ENCODE assay signal across 1 cellular context in the genomic region with DNA sequence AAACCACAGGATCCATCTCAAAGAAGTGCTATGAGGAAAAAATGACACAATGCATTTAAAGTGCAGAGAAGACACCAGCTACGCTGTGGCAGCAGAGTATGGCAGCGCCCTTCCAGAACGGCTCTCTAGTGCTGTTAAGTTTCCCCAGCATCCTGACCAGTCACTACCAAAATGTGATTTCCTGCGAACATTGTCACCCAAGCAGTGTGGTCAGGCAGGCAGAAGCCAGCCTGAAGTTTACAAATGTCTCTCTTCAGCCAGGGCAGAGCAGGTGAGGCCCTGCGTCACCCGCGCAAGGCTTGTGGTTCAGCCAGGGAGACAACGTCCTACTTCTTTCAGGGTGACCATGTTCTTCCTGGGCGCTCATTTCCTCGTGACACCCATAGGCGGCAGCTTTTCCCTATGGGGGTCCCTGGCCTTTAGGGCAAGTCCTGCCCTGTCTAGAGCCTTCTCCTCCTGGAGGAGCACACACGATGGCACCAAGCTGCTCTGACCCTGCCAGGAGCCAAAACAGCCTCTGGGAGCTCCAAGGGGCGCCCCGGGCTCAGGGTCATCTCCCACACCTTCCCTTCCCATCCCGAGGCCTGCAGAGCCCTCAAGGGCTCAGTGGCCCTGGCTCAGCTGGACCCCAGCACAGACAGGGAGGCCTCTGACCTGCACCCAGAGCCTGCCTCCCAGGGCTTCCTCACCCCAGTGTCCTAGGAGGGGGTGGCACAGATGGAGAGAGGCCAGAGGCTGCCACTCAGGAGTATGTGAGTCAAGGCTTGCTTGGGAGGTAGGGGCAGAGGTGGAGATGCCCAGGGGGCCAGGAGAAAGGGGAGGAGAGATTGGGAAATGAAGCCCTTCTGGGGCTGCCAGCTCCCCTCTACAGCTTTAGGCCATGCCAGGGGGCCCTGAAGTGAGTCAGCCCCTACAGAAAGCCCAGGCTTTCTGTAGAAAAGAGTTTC.
TF ChIP-seq lines count a peak whose summit lies in the region.

No MANE protein-coding gene starts in this region.

TF ChIP-seq in HepG2, 621 proteins besides CTCF, POLR2A, EP300 and RAD21 (continued from another document and continues in another):
- TF ChIP-seq, protein P1, sequence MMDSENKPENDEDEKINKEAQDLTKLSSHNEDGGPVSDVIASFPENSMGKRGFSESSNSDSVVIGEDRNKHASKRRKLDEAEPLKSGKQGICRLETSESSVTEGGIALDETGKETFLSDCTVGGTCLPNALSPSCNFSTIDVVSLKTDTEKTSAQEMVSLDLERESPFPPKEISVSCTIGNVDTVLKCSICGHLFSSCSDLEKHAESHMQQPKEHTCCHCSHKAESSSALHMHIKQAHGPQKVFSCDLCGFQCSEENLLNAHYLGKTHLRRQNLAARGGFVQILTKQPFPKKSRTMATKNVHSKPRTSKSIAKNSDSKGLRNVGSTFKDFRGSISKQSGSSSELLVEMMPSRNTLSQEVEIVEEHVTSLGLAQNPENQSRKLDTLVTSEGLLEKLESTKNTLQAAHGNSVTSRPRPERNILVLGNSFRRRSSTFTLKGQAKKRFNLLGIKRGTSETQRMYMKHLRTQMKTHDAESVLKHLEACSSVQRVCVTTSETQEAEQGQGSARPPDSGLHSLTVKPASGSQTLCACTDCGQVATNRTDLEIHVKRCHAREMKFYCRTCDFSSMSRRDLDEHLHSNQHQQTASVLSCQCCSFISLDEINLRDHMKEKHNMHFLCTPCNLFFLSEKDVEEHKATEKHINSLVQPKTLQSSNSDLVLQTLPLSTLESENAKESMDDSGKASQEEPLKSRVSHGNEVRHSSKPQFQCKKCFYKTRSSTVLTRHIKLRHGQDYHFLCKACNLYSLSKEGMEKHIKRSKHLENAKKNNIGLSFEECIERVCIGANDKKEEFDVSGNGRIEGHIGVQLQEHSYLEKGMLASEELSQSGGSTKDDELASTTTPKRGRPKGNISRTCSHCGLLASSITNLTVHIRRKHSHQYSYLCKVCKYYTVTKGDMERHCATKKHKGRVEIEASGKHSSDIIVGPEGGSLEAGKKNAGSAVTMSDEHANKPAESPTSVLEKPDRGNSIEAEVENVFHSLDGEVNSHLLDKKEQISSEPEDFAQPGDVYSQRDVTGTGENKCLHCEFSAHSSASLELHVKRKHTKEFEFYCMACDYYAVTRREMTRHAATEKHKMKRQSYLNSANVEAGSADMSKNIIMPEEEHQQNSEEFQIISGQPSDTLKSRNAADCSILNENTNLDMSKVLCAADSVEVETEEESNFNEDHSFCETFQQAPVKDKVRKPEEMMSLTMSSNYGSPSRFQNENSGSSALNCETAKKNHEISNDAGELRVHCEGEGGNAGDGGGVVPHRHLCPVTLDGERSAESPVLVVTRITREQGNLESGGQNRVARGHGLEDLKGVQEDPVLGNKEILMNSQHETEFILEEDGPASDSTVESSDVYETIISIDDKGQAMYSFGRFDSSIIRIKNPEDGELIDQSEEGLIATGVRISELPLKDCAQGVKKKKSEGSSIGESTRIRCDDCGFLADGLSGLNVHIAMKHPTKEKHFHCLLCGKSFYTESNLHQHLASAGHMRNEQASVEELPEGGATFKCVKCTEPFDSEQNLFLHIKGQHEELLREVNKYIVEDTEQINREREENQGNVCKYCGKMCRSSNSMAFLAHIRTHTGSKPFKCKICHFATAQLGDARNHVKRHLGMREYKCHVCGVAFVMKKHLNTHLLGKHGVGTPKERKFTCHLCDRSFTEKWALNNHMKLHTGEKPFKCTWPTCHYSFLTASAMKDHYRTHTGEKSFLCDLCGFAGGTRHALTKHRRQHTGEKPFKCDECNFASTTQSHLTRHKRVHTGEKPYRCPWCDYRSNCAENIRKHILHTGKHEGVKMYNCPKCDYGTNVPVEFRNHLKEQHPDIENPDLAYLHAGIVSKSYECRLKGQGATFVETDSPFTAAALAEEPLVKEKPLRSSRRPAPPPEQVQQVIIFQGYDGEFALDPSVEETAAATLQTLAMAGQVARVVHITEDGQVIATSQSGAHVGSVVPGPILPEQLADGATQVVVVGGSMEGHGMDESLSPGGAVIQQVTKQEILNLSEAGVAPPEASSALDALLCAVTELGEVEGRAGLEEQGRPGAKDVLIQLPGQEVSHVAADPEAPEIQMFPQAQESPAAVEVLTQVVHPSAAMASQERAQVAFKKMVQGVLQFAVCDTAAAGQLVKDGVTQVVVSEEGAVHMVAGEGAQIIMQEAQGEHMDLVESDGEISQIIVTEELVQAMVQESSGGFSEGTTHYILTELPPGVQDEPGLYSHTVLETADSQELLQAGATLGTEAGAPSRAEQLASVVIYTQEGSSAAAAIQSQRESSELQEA (CRISPR knock-in tag; IDR thresholded peaks at IDR 0.05; ENCODE audit: not compliant biosample characterization): no peak
- peak; percentile 82 for TF ChIP-seq HNRNPL (IDR thresholded peaks at IDR 0.05; ENCODE audit: low read depth, low read length)
- no peak for TF ChIP-seq MBNL3 (CRISPR knock-in tag; conservative IDR thresholded peaks at IDR 0.05)
- no peak; the same call in 1 of the 2 replicates for TF ChIP-seq SMAD3 (CRISPR knock-in tag; IDR thresholded peaks at IDR 0.05)
- no peak for TF ChIP-seq TGIF2 (CRISPR knock-in tag; IDR thresholded peaks at IDR 0.05)
- TF ChIP-seq, protein P2, sequence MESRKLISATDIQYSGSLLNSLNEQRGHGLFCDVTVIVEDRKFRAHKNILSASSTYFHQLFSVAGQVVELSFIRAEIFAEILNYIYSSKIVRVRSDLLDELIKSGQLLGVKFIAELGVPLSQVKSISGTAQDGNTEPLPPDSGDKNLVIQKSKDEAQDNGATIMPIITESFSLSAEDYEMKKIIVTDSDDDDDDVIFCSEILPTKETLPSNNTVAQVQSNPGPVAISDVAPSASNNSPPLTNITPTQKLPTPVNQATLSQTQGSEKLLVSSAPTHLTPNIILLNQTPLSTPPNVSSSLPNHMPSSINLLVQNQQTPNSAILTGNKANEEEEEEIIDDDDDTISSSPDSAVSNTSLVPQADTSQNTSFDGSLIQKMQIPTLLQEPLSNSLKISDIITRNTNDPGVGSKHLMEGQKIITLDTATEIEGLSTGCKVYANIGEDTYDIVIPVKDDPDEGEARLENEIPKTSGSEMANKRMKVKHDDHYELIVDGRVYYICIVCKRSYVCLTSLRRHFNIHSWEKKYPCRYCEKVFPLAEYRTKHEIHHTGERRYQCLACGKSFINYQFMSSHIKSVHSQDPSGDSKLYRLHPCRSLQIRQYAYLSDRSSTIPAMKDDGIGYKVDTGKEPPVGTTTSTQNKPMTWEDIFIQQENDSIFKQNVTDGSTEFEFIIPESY (CRISPR knock-in tag; IDR thresholded peaks at IDR 0.05): peak; percentile 54
- no peak for TF ChIP-seq NFIC (IDR thresholded peaks at IDR 0.05; ENCODE audit: low read length)
- 0 out of 2 replicates have a peak, but pooled peaks have one; percentile 68 for TF ChIP-seq KAT7 (CRISPR knock-in tag; IDR thresholded peaks at IDR 0.05; ENCODE audit: borderline replicate concordance)
- peak; percentile 76 for TF ChIP-seq SAP130 (CRISPR knock-in tag; IDR thresholded peaks at IDR 0.05; ENCODE audit: low read depth)
- TF ChIP-seq, protein P3, sequence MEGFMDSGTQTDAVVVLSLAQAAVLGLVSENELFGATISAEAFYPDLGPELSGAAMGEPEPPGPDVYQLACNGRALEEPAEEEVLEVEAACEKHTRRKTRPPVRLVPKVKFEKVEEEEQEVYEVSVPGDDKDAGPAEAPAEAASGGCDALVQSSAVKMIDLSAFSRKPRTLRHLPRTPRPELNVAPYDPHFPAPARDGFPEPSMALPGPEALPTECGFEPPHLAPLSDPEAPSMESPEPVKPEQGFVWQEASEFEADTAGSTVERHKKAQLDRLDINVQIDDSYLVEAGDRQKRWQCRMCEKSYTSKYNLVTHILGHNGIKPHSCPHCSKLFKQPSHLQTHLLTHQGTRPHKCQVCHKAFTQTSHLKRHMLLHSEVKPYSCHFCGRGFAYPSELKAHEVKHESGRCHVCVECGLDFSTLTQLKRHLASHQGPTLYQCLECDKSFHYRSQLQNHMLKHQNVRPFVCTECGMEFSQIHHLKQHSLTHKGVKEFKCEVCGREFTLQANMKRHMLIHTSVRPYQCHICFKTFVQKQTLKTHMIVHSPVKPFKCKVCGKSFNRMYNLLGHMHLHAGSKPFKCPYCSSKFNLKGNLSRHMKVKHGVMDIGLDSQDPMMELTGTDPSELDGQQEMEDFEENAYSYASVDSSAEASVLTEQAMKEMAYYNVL (CRISPR knock-in tag; IDR thresholded peaks at IDR 0.05; ENCODE audit: borderline replicate concordance): peak; percentile 66; the same call in 1 of the 2 replicates
- TF ChIP-seq ZNF563 (CRISPR knock-in tag; IDR thresholded peaks at IDR 0.05): no peak
- TF ChIP-seq ZNF557 (CRISPR knock-in tag; IDR thresholded peaks at IDR 0.05): peak; percentile 56; the same call in 1 of the 2 replicates
- TF ChIP-seq, protein P4, sequence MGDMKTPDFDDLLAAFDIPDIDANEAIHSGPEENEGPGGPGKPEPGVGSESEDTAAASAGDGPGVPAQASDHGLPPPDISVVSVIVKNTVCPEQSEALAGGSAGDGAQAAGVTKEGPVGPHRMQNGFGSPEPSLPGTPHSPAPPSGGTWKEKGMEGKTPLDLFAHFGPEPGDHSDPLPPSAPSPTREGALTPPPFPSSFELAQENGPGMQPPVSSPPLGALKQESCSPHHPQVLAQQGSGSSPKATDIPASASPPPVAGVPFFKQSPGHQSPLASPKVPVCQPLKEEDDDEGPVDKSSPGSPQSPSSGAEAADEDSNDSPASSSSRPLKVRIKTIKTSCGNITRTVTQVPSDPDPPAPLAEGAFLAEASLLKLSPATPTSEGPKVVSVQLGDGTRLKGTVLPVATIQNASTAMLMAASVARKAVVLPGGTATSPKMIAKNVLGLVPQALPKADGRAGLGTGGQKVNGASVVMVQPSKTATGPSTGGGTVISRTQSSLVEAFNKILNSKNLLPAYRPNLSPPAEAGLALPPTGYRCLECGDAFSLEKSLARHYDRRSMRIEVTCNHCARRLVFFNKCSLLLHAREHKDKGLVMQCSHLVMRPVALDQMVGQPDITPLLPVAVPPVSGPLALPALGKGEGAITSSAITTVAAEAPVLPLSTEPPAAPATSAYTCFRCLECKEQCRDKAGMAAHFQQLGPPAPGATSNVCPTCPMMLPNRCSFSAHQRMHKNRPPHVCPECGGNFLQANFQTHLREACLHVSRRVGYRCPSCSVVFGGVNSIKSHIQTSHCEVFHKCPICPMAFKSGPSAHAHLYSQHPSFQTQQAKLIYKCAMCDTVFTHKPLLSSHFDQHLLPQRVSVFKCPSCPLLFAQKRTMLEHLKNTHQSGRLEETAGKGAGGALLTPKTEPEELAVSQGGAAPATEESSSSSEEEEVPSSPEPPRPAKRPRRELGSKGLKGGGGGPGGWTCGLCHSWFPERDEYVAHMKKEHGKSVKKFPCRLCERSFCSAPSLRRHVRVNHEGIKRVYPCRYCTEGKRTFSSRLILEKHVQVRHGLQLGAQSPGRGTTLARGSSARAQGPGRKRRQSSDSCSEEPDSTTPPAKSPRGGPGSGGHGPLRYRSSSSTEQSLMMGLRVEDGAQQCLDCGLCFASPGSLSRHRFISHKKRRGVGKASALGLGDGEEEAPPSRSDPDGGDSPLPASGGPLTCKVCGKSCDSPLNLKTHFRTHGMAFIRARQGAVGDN (CRISPR knock-in tag; IDR thresholded peaks at IDR 0.05): peak; percentile 91
- TF ChIP-seq, protein P5, sequence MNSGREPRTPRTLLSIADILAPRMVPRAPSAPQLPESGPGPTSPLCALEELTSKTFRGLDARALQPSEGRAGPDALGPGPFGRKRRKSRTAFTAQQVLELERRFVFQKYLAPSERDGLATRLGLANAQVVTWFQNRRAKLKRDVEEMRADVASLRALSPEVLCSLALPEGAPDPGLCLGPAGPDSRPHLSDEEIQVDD (CRISPR knock-in tag; IDR thresholded peaks at IDR 0.05; ENCODE audit: borderline replicate concordance): no peak
- no peak for TF ChIP-seq NCOA5 (CRISPR knock-in tag; IDR thresholded peaks at IDR 0.05)
- TF ChIP-seq ARNT2 (CRISPR knock-in tag; IDR thresholded peaks at IDR 0.05; ENCODE audit: low read depth): no peak
- peak; percentile 72 for TF ChIP-seq MYC (CRISPR knock-in tag; IDR thresholded peaks at IDR 0.05; ENCODE audit: borderline replicate concordance)
- TF ChIP-seq NBN (conservative IDR thresholded peaks at IDR 0.05): no peak
- peak; percentile 75 for TF ChIP-seq RXRA (CRISPR knock-in tag; IDR thresholded peaks at IDR 0.05)
- peak; percentile 53; the same call in 1 of the 2 replicates for TF ChIP-seq FOXA3 (CRISPR knock-in tag; IDR thresholded peaks at IDR 0.05)
- TF ChIP-seq SIX4 (CRISPR knock-in tag; IDR thresholded peaks at IDR 0.05): no peak
- no peak for TF ChIP-seq ZZZ3 (CRISPR knock-in tag; IDR thresholded peaks at IDR 0.05; ENCODE audit: borderline replicate concordance)
- TF ChIP-seq KAT2B (IDR thresholded peaks at IDR 0.05; ENCODE audit: borderline replicate concordance, low read depth, low read length): no peak
- no peak for TF ChIP-seq REPIN1 (CRISPR knock-in tag; IDR thresholded peaks at IDR 0.05; ENCODE audit: borderline replicate concordance, low read depth)
- TF ChIP-seq, protein P6, sequence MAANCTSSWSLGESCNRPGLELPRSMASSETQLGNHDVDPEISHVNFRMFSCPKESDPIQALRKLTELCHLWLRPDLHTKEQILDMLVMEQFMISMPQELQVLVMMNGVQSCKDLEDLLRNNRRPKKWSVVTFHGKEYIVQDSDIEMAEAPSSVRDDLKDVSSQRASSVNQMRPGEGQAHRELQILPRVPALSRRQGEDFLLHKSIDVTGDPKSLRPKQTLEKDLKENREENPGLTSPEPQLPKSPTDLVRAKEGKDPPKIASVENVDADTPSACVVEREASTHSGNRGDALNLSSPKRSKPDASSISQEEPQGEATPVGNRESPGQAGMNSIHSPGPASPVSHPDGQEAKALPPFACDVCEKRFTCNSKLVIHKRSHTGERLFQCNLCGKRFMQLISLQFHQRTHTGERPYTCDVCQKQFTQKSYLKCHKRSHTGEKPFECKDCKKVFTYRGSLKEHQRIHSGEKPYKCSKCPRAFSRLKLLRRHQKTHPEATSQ (CRISPR knock-in tag; IDR thresholded peaks at IDR 0.05; ENCODE audit: borderline replicate concordance): peak; percentile 77; the same call in 1 of the 2 replicates
- TF ChIP-seq, protein P7, sequence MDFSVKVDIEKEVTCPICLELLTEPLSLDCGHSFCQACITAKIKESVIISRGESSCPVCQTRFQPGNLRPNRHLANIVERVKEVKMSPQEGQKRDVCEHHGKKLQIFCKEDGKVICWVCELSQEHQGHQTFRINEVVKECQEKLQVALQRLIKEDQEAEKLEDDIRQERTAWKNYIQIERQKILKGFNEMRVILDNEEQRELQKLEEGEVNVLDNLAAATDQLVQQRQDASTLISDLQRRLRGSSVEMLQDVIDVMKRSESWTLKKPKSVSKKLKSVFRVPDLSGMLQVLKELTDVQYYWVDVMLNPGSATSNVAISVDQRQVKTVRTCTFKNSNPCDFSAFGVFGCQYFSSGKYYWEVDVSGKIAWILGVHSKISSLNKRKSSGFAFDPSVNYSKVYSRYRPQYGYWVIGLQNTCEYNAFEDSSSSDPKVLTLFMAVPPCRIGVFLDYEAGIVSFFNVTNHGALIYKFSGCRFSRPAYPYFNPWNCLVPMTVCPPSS (IDR thresholded peaks at IDR 0.05): no peak
- TF ChIP-seq ONECUT2 (CRISPR knock-in tag; IDR thresholded peaks at IDR 0.05): no peak; the same call in none of the 2 replicates
- 0 out of 2 replicates have a peak, but pooled peaks have one; percentile 1 for TF ChIP-seq ZNF20 (CRISPR knock-in tag; IDR thresholded peaks at IDR 0.05)
- TF ChIP-seq NR3C1 (CRISPR knock-in tag; IDR thresholded peaks at IDR 0.05): no peak
- no peak for TF ChIP-seq EZH2 (conservative IDR thresholded peaks at IDR 0.05; ENCODE audit: low read depth, low read length)
- no peak for TF ChIP-seq ZNF10 (CRISPR knock-in tag; IDR thresholded peaks at IDR 0.05; ENCODE audit: borderline replicate concordance, low read depth)
- no peak for TF ChIP-seq ZMYM2 (CRISPR knock-in tag; IDR thresholded peaks at IDR 0.05)
- TF ChIP-seq MTF2 (CRISPR knock-in tag; IDR thresholded peaks at IDR 0.05; ENCODE audit: borderline replicate concordance): no peak
